ENCODE assay signal across 27 cellular contexts in the genomic region with DNA sequence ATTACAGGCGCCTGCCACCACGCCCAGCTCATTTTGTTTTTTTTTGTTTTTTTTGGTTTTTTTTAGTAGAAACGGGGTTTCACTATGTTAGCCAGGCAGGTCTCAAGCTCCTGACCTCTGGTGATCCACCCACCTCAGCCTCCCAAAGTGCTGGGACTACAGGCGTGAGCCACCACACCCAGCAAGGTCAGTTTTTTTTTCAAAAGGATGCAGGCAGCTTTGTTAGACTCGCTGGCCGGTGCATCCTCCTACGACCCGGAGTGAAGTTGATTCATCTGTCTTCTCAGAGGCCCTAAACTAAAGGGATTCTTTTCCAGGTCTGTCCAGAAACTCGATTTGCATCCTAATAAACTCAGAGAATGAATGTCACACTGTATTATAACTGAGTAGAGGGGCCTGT.
DNase-seq lines count a peak whose midpoint lies in the region; ATAC-seq, FAIRE-seq and TF ChIP-seq lines count a peak whose summit lies in the region.
"Had no signal": no experiment of that assay in that cellular context is flagged by ENCODE, and none has a peak within 500 bp of the region (broad histone marks: within the 10 kb centered on the region; RNA-seq: fewer than 3 reads in every experiment).

No MANE protein-coding gene starts in this region.

- H3K79me1 ChIP-seq in IMR-90 (ENCODE audit: low read depth in 1 of 2, low read length in 2 of 2) = peaks cover 23 to 30% of the 10 kb centered on the region in 2 experiments

- peak overlapping the region; percentile 33; the same call in 1 of the 2 replicates for H3K27ac ChIP-seq in IMR-90 (ENCODE audit: insufficient read depth, low read length)
- no peak overlapping the region for H3K27ac ChIP-seq in astrocyte (ENCODE audit: low read depth, low read length)
- peak overlapping the region; percentile 40 to 61 for H3K27ac ChIP-seq in left lung
- H3K27ac ChIP-seq in thyroid gland = peak overlapping the region in 2 of 3 donors; percentile 81
- H3K27ac ChIP-seq in caudate nucleus (ENCODE audit: low read depth, low read length) = no peak overlapping the region
- H3K27ac ChIP-seq: C4-2B, left ventricle myocardium inferior, right atrium auricular region, tibial nerve had no signal

- intact Hi-C loops in IMR-90 (cut with micrococcal nuclease) (no loop called here), left lung (cut with DNase I) (no loop called here), thyroid gland (cut with DNase I) (no loop called here)

- no peak overlapping the region for H3K4me3 ChIP-seq in IMR-90 (ENCODE audit: insufficient read depth, low read depth, low read length)
- H3K4me3 ChIP-seq in astrocyte (ENCODE audit: insufficient read depth, low read depth, low read length) = no peak overlapping the region
- no peak overlapping the region for H3K4me3 ChIP-seq in left lung
- no peak overlapping the region for H3K4me3 ChIP-seq in thyroid gland (replicated peaks in 1 of 3)
- H3K4me3 ChIP-seq: GM23338, left ventricle myocardium inferior, right atrium auricular region, tibial nerve had no signal

- H2AK9ac ChIP-seq in IMR-90 (replicated peaks; ENCODE audit: low read depth, low read length, poor library complexity) = no peak overlapping the region

- peak overlapping the region; percentile 24; the same call in 1 of the 2 replicates for H3K4ac ChIP-seq in IMR-90 (ENCODE audit: low read depth, low read length)

- no peak overlapping the region for H3K9ac ChIP-seq in IMR-90 (ENCODE audit: low read depth, low read length)
- H3K9ac ChIP-seq in astrocyte (ENCODE audit: low read length) = no peak overlapping the region

- H2AFZ ChIP-seq in IMR-90 (replicated peaks; ENCODE audit: low read length, poor library complexity) (no peak overlapping the region), astrocyte (ENCODE audit: low read depth, low read length) (no peak overlapping the region)
- H2AFZ ChIP-seq: GM23338 had no signal

- peak overlapping the region; percentile 56; the same call in 1 of the 2 replicates for H2AK5ac ChIP-seq in IMR-90 (ENCODE audit: low read depth, low read length)

- H3K27me3 ChIP-seq in IMR-90 (ENCODE audit: control insufficient read depth, insufficient read depth, low read length) (no peaks in the 10 kb centered on the region), astrocyte (ENCODE audit: insufficient read depth, low read length) (no peaks in the 10 kb centered on the region), left lung (no peaks in the 10 kb centered on the region), thyroid gland (no peaks in the 10 kb centered on the region)
- H3K27me3 ChIP-seq: right atrium auricular region, tibial nerve had no signal

- H3K9me3 ChIP-seq in IMR-90 (ENCODE audit: control insufficient read depth, insufficient read depth, low read length) = no peaks in the 10 kb centered on the region
- H3K9me3 ChIP-seq in astrocyte (ENCODE audit: insufficient read depth, low read depth, low read length) = no peaks in the 10 kb centered on the region
- no peaks in the 10 kb centered on the region for H3K9me3 ChIP-seq in left lung
- H3K9me3 ChIP-seq in thyroid gland = no peaks in the 10 kb centered on the region
- H3K9me3 ChIP-seq: left ventricle myocardium inferior, right atrium auricular region, tibial nerve had no signal

- TF ChIP-seq CTCF in IMR-90 (conservative IDR thresholded peaks at IDR 0.05; ENCODE audit: low read depth, low read length) = no peak
- TF ChIP-seq CTCF in astrocyte (IDR thresholded peaks at IDR 0.05; ENCODE audit: insufficient read depth, low read depth, low read length) = no peak
- no peak for TF ChIP-seq CTCF in left lung (IDR thresholded peaks at IDR 0.05)
- TF ChIP-seq CTCF in thyroid gland (IDR thresholded peaks at IDR 0.05) = no peak
- no peak for TF ChIP-seq CTCF in GM10248 (IDR thresholded peaks at IDR 0.05; ENCODE audit: control extremely low read depth, extremely low read depth, low read depth, missing control alignments)

- no peaks in the 10 kb centered on the region for H3K79me2 ChIP-seq in astrocyte (ENCODE audit: insufficient read depth, low read length)

- 0 out of 2 replicates have a peak, but pooled peaks cover 3% of the 10 kb centered on the region for H3K36me3 ChIP-seq in IMR-90 (ENCODE audit: control insufficient read depth, insufficient read depth, low read length)
- H3K36me3 ChIP-seq in astrocyte (ENCODE audit: insufficient read depth, low read length) = no peaks in the 10 kb centered on the region
- no peaks in the 10 kb centered on the region for H3K36me3 ChIP-seq in left lung
- H3K36me3 ChIP-seq in thyroid gland = no peaks in the 10 kb centered on the region
- H3K36me3 ChIP-seq: left ventricle myocardium inferior had no signal

- BruUV-seq in IMR-90 (replicated peaks; lab: Mats Ljungman, UMichigan) = no TSS peak

- POLR2A ChIA-PET in IMR-90 (lab: Charles Lee; ENCODE audit: unreplicated experiment) = interaction anchor here (0.6 to 0.7 kb wide), 3 partner anchors 12 to 28 kb away, joined by 3 to 4 read pairs (median 3); no protein-coding TSS in a partner anchor
- POLR2A ChIA-PET in GM10248 (lab: Yijun Ruan, JAX) = no interaction called here

- H3K23ac ChIP-seq in IMR-90 (ENCODE audit: low read depth, low read length) = no peak overlapping the region

- no peak for TF ChIP-seq POLR2A in IMR-90 (IDR thresholded peaks at IDR 0.05; ENCODE audit: low read depth, low read length)
- TF ChIP-seq POLR2A in thyroid gland (IDR thresholded peaks at IDR 0.05) = no peak

- H2BK5ac ChIP-seq in IMR-90 (ENCODE audit: low read depth, low read length, poor library complexity, severe bottlenecking) = no peak overlapping the region

- peaks cover 3% of the 10 kb centered on the region for H3K27me3 Mint-ChIP-seq in astrocyte (ENCODE audit: low read depth, unreplicated experiment)

- CTCF ChIA-PET in IMR-90 (lab: Yijun Ruan, JAX) = interaction anchor here (2.1 kb wide), 1 partner anchor 24 kb away, joined by 8 read pairs; no protein-coding TSS in a partner anchor
- CTCF ChIA-PET in GM10248 (lab: Yijun Ruan, JAX) = interaction anchor here (1.6 kb wide), 1 partner anchor 134 kb away, joined by 3 read pairs; no protein-coding TSS in a partner anchor

- H2BK15ac ChIP-seq in IMR-90 (ENCODE audit: low read depth, low read length) = no peak overlapping the region; the same call in 2 of the 3 replicates

- 100% methylated on average over 4 of the region's 9 CpGs; no CpG with 5 or more reads in 1 of the 2 experiments for WGBS in IMR-90 (ENCODE audit: extremely low coverage in 2 of 2, insufficient read length in 1 of 2), 2 experiments
- 94 to 96% methylated on average over 9 of the region's 9 CpGs for WGBS in thyroid gland, 2 donors

- peaks cover 49% of the 10 kb centered on the region for H3K4me1 Mint-ChIP-seq in astrocyte (ENCODE audit: low read depth, unreplicated experiment)

- TF ChIP-seq RAD21 in IMR-90 (IDR thresholded peaks at IDR 0.05; ENCODE audit: low read length) = no peak

- no peak overlapping the region for H4K5ac ChIP-seq in IMR-90 (ENCODE audit: low read depth, low read length)

- peak overlapping the region; percentile 75 for H2BK20ac ChIP-seq in IMR-90 (ENCODE audit: low read depth, low read length)

- peak overlapping the region; percentile 77 for H4K91ac ChIP-seq in IMR-90 (ENCODE audit: insufficient read depth, low read depth, low read length)

- H2BK120ac ChIP-seq in IMR-90 (ENCODE audit: low read depth, low read length) = peak overlapping the region; percentile 7; the same call in 1 of the 2 replicates

- no peaks in the 10 kb centered on the region for H4K20me1 ChIP-seq in IMR-90 (ENCODE audit: insufficient read depth, low read length)
- no peaks in the 10 kb centered on the region for H4K20me1 ChIP-seq in astrocyte (ENCODE audit: insufficient read depth, low read length)

- no peaks in the 10 kb centered on the region for H3K36me3 Mint-ChIP-seq in astrocyte (ENCODE audit: low read depth, unreplicated experiment)
- H3K36me3 Mint-ChIP-seq: mesothelial cell of epicardium had no signal

- ATAC-seq in IMR-90 (ENCODE audit: low read depth) (no peak), left lung (no peak)
- ATAC-seq: GM23338 had no signal

- no peak overlapping the region for H3K4me3 Mint-ChIP-seq in astrocyte (ENCODE audit: unreplicated experiment)
- H3K4me3 Mint-ChIP-seq: activated naive CD4-positive, alpha-beta T cell treated with anti-CD3 and anti-CD28 coated beads for 36 hours; GM23338; mesothelial cell of epicardium had no signal

- H3K4me1 ChIP-seq in IMR-90 (ENCODE audit: control insufficient read depth, insufficient read depth, low read length) (peaks cover 29% of the 10 kb centered on the region), astrocyte (ENCODE audit: insufficient read depth, low read length) (peaks cover 9% of the 10 kb centered on the region), left lung (peaks cover 5 to 10% of the 10 kb centered on the region in 2 donors), thyroid gland (peaks cover 33 to 46% of the 10 kb centered on the region in 2 donors)

- no peak overlapping the region for H3K56ac ChIP-seq in IMR-90 (ENCODE audit: extremely low read depth, insufficient read depth, low read length)

- no peak overlapping the region for H3K4me2 ChIP-seq in IMR-90 (ENCODE audit: low read depth, low read length)
- H3K4me2 ChIP-seq in astrocyte (ENCODE audit: low read length) = no peak overlapping the region
- H3K4me2 ChIP-seq: GM23338 had no signal

- in situ Hi-C loops in IMR-90 (cut with MboI; ENCODE audit: low sequenced_read_pairs) = no loop called here

- H3K27ac Mint-ChIP-seq in astrocyte (ENCODE audit: unreplicated experiment) = peak overlapping the region; percentile 94
- H3K27ac Mint-ChIP-seq: GM23338, mesothelial cell of epicardium had no signal

- dilution Hi-C loops in IMR-90 (cut with HindIII; ENCODE audit: low sequenced_read_pairs, unreplicated experiment) = no loop called here

- DNase-seq in IMR-90 (no peak), astrocyte (ENCODE audit: low read depth) (no peak), left lung (no peak), thyroid gland (no peak), caudate nucleus (lab: John Stamatoyannopoulos, UW) (no peak), C1 segment of cervical spinal cord (lab: John Stamatoyannopoulos, UW) (no peak), GM10248 (ENCODE audit: extremely low spot score) (no peak)
- DNase-seq: activated CD4-positive, alpha-beta T cell treated with anti-CD3 and anti-CD28 coated beads, Interleukin-2, amount 50 U/mL, for 48 hours; activated CD4-positive, CD25-positive, alpha-beta regulatory T cell treated with anti-CD3 and anti-CD28 coated beads, Interleukin-2, amount 50 U/mL, for 72 hours; GDM1; left ventricle myocardium inferior; NCI-H1092; NCI-H1930; NCI-H524; NK-92 treated with Interleukin-12 subunit alpha and Interleukin-12 subunit beta, amount 100 ng/mL, for 24 hours; posterior cingulate gyrus; SHP77; stimulated activated CD4-positive, alpha-beta T cell treated with anti-CD3 and anti-CD28 coated beads, Interleukin-12 subunit alpha, Interleukin-12 subunit beta, amount 100 ng/mL, for 4 hours; stimulated activated CD4-positive, alpha-beta T cell treated with anti-CD3 and anti-CD28 coated beads, Interleukin-2, amount 100 ng/mL, for 48 hours had no signal

- no peak overlapping the region for H4K8ac ChIP-seq in IMR-90 (ENCODE audit: low read depth in 2 of 2, low read length in 2 of 2)

- no peak overlapping the region; the same call in 1 of the 2 replicates for H3K14ac ChIP-seq in IMR-90 (replicated peaks; ENCODE audit: low read depth, low read length)

- no peak for FAIRE-seq in astrocyte (lab: Jason Lieb, UNC)
- FAIRE-seq: islet of Langerhans had no signal

- peaks cover 18% of the 10 kb centered on the region for H3K9me1 ChIP-seq in IMR-90 (ENCODE audit: insufficient read depth, low read length)

- H3K9me3 Mint-ChIP-seq in astrocyte (ENCODE audit: unreplicated experiment) = no peaks in the 10 kb centered on the region
- H3K9me3 Mint-ChIP-seq: activated naive CD4-positive, alpha-beta T cell treated with anti-CD3 and anti-CD28 coated beads for 36 hours; activated T-cell treated with anti-CD3 and anti-CD28 coated beads, Interleukin-2, amount 50 U/mL, for 72 hours; GM23338; mesothelial cell of epicardium had no signal

- H3K18ac ChIP-seq in IMR-90 (ENCODE audit: low read depth, low read length) = no peak overlapping the region; the same call in 1 of the 2 replicates

Comparison
In these comparisons a context has a peak if more than half of its experiments do, and no peak if none do; other contexts are left out.
1. H3K27ac ChIP-seq: peak in IMR-90 (single experiment), left lung (2 of 2) and thyroid gland (2 of 3); none in astrocyte (single experiment) and caudate nucleus (single experiment).